In the genomic region with DNA sequence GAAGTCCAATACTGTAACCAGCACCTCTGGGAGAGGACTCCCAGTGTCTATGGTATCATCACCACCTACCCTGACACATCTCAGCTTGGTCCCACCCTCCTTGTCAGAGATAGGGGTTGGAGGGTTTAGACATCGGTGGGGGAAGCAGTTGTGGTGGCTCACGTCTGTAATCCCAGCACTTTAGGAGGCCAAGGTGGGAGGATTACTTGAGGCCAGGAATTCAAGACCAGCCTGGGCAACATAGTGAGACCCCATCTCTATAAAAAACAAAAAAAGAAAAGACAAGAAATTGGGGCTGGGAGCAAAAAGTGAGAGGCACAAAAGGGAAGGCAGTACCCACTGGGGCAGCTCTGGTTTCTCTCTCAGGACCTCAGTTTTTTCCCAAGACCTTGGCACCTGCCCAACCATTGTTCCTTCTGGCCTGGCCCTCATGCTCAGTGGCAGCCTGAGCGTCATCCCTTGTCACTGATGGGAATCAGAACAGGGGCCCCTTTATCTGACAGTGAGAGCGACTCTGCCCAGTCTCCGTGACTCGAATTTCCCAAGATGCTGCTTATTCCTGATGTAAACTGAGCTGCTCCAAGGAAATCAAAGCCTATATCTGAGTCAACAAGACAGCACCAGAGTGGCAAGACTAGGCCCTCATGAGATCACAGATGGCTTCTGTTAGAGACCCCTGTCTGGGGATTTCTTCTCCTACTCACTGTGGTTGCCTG, we compare ENCODE assay signal across 16 cellular contexts.
A peak's percentile ranks its signal among the peaks of the same experiment; 100 is the strongest.
DNase-seq lines count a peak whose midpoint lies in the region; FAIRE-seq and TF ChIP-seq lines count a peak whose summit lies in the region.
"Had no signal": no experiment of that assay in that cellular context is flagged by ENCODE, and none has a peak within 500 bp of the region (broad histone marks: within the 10 kb centered on the region; RNA-seq: fewer than 3 reads in every experiment).

No MANE protein-coding gene starts in this region.

- H3K4me3 Mint-ChIP-seq in CD14-positive monocyte: peak overlapping the region in 1 of 2 donors; percentile 21

- no TSS peak for BruUV-seq in OCI-LY7 (replicated peaks; lab: Mats Ljungman, UMichigan)

- no peak overlapping the region for H3K27ac ChIP-seq in right atrium auricular region
- H3K27ac ChIP-seq in OCI-LY7 (ENCODE audit: low read depth, low read length, poor library complexity, severe bottlenecking): no peak overlapping the region
- H3K27ac ChIP-seq: C4-2B, thoracic aorta had no signal

- no peak overlapping the region for H2AFZ ChIP-seq in OCI-LY7 (ENCODE audit: low read length)

- peak; percentile 71 for FAIRE-seq in GM12891 (lab: Jason Lieb, UNC)
- FAIRE-seq: GM12878 had no signal

- H3K9me3 ChIP-seq in right atrium auricular region (no peaks in the 10 kb centered on the region), OCI-LY7 (ENCODE audit: low read length) (no peaks in the 10 kb centered on the region)
- H3K9me3 ChIP-seq: SK-N-SH, thoracic aorta had no signal

- peak overlapping the region in 1 of 7 donors; percentile 31 for H3K27ac Mint-ChIP-seq in CD14-positive monocyte

- CTCF ChIA-PET in OCI-LY7 (lab: Charles Lee; ENCODE audit: unreplicated experiment): no interaction called here

- no peaks in the 10 kb centered on the region for H4K20me1 ChIP-seq in OCI-LY7 (ENCODE audit: insufficient read depth, low read length)

- no peaks in the 10 kb centered on the region for H3K36me3 ChIP-seq in right atrium auricular region
- no peaks in the 10 kb centered on the region for H3K36me3 ChIP-seq in OCI-LY7 (ENCODE audit: insufficient read depth, low read length)
- H3K36me3 ChIP-seq: thoracic aorta had no signal

- no peaks in the 10 kb centered on the region for H3K27me3 ChIP-seq in right atrium auricular region

- TF ChIP-seq CTCF in right atrium auricular region (IDR thresholded peaks at IDR 0.05) (no peak), OCI-LY7 (conservative IDR thresholded peaks at IDR 0.05; ENCODE audit: low read length) (no peak), CD14-positive monocyte (IDR thresholded peaks at IDR 0.05) (no peak)

- no peaks in the 10 kb centered on the region for H3K79me2 ChIP-seq in OCI-LY7 (ENCODE audit: insufficient read depth, low read depth, low read length)

- intact Hi-C loops in OCI-LY7 (cut with micrococcal nuclease; ENCODE audit: unreplicated experiment): no loop called here
- intact Hi-C loops in CD14-positive monocyte (cut with micrococcal nuclease): no loop called here

- DNase-seq in GM12891 (ENCODE audit: insufficient read length, low spot score): no peak
- peak in 53 of 56 donors; percentile 27 to 97 (median 82) for DNase-seq in amygdala (lab: John Stamatoyannopoulos, UW)
- DNase-seq in right atrium auricular region (ENCODE audit: low spot score): peak; percentile 68
- peak; percentile 98 for DNase-seq in putamen (ENCODE audit: low spot score)
- no peak for DNase-seq in OCI-LY7 (ENCODE audit: low spot score)
- no peak for DNase-seq in NCI-H526 (lab: John Stamatoyannopoulos, UW)
- no peak for DNase-seq in NCI-H446 treated with DMSO at 0.1 percent for 48 hours (lab: John Stamatoyannopoulos, UW)
- DNase-seq in CD14-positive monocyte (ENCODE audit: low spot score): no peak
- DNase-seq: activated naive CD4-positive, alpha-beta T cell treated with anti-CD3 and anti-CD28 coated beads, Interleukin-2, amount 50 U/mL, for 16 hours; EL; mesendoderm; NCI-H1048; SK-N-SH had no signal

- no peak overlapping the region for H3K4me2 ChIP-seq in OCI-LY7 (ENCODE audit: low read length)
- H3K4me2 ChIP-seq: SK-N-SH had no signal

- peaks cover 9% of the 10 kb centered on the region for H3K4me1 Mint-ChIP-seq in CD14-positive monocyte

- H3K4me3 ChIP-seq in right atrium auricular region (no peak overlapping the region), OCI-LY7 (ENCODE audit: low read depth, low read length, poor library complexity, severe bottlenecking) (no peak overlapping the region)
- H3K4me3 ChIP-seq: GM12878, thoracic aorta had no signal

- H3K4me1 ChIP-seq in right atrium auricular region (no peaks in the 10 kb centered on the region), OCI-LY7 (ENCODE audit: insufficient read depth, low read length, poor library complexity, severe bottlenecking) (peaks cover 7% of the 10 kb centered on the region)

- H3K36me3 Mint-ChIP-seq in CD14-positive monocyte: no peaks in the 10 kb centered on the region

- no peak for TF ChIP-seq POLR2A in GM12891 (IDR thresholded peaks at IDR 0.05; ENCODE audit: low read depth, low read length)

- H3K9me3 Mint-ChIP-seq in CD14-positive monocyte: peaks cover 0 to 9% (median 0%) of the 10 kb centered on the region in 7 donors

- POLR2A ChIA-PET in OCI-LY7 (lab: Charles Lee): interaction anchor here (0.6 kb wide), 1 partner anchor 15 kb away, joined by 4 read pairs; no protein-coding TSS in a partner anchor

- H3K9me2 ChIP-seq in OCI-LY7 (ENCODE audit: insufficient read depth, low read length): no peaks in the 10 kb centered on the region
- H3K9me2 ChIP-seq: SK-N-SH had no signal

- H3K27me3 Mint-ChIP-seq in CD14-positive monocyte (ENCODE audit: low read depth in 3 of 3): peaks cover 47 to 74% (median 51%) of the 10 kb centered on the region in 3 donors

TF ChIP-seq in GM12891, 5 proteins besides CTCF, POLR2A, EP300 and RAD21:
- TF ChIP-seq TAF1 (IDR thresholded peaks at IDR 0.05; ENCODE audit: low read depth, low read length): no peak
- TF ChIP-seq SPI1 (IDR thresholded peaks at IDR 0.05; ENCODE audit: low read depth, low read length): no peak
- TF ChIP-seq POU2F2 (IDR thresholded peaks at IDR 0.05; ENCODE audit: low read depth, low read length): no peak
- no peak for TF ChIP-seq POLR2AphosphoS5 (IDR thresholded peaks at IDR 0.05; ENCODE audit: low read depth, low read length)
- no peak for TF ChIP-seq PAX5 (IDR thresholded peaks at IDR 0.05; ENCODE audit: insufficient read depth, low read length, severe bottlenecking)
TF ChIP-seq in GM12891: peak in this region for 0.

Comparison
In these comparisons a context has a peak if more than half of its experiments do, and no peak if none do; other contexts are left out.
1. DNase-seq: peak in amygdala (53 of 56), right atrium auricular region (single experiment) and putamen (single experiment); none in GM12891 (single experiment), OCI-LY7 (single experiment), NCI-H526 (0 of 2), NCI-H446 treated with DMSO at 0.1 percent for 48 hours (single experiment) and CD14-positive monocyte (single experiment).